Comparison of ENCODE assay signal across 29 cellular contexts in the genomic region with DNA sequence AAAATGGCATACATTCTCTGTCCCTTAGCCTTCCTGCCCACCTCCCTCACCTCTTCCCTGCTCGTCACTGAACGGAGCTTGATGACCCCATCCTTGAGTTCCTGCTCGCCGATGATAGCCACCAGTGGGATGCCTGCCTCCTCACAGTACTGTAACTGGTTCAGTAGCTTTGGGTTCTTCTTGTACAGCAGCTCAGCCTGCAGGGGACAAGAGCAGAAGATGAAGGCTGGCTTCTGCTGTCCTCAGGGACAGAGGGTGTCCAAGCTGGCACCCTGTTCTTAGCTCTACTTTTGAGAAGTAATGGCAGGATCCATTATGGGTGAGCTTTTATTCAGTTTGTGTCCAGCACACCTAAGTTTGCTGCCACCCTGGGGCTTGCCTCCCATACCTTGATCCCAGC.
"Had no signal": no experiment of that assay in that cellular context is flagged by ENCODE, and none has a peak within 500 bp of the region (broad histone marks: within the 10 kb centered on the region; RNA-seq: fewer than 3 reads in every experiment).

No MANE protein-coding gene starts in this region.

- DNase-seq: activated CD4-positive, alpha-beta T cell treated with anti-CD3 and anti-CD28 coated beads for 4 hours; activated CD4-positive, alpha-beta T cell treated with anti-CD3 and anti-CD28 coated beads, Interleukin-2, amount 50 U/mL, for 4 hours; activated CD4-positive, CD25-positive, alpha-beta regulatory T cell; activated CD8-positive, alpha-beta memory T cell treated with anti-CD3 and anti-CD28 coated beads, Interleukin-2, amount 50 U/mL, for 4 hours; activated naive CD8-positive, alpha-beta T cell treated with anti-CD3 and anti-CD28 coated beads, Interleukin-2, amount 50 U/mL, for 24 hours; activated T-cell treated with anti-CD3 and anti-CD28 coated beads, Interleukin-2, amount 50 U/mL, for 1 hour; amygdala; central memory CD4-positive, alpha-beta T cell; effector CD8-positive, alpha-beta T cell; erythroblast; gastrocnemius medialis; head of caudate nucleus; hippocampal formation; left cardiac atrium; left ventricle myocardium superior; ovary; small intestine; stimulated activated CD4-positive, alpha-beta T cell treated with anti-CD3 and anti-CD28 coated beads, Interleukin-4, amount 100 ng/mL, for 24 hours; stomach had no signal

- H3K4me3 ChIP-seq: gastrocnemius medialis, ovary, stomach, suprapubic skin, tibial nerve had no signal

- H3K27ac ChIP-seq: gastrocnemius medialis, ovary, stomach, suprapubic skin, tibial nerve had no signal

- H3K4me1 ChIP-seq: gastrocnemius medialis, tibial nerve had no signal

- FAIRE-seq: keratinocyte, small intestine had no signal

- ATAC-seq: gastrocnemius medialis; left cardiac atrium; left ventricle myocardium superior; sciatic nerve; stimulated activated memory B cell treated with anti-CD40 and anti-IgM and Interleukin-4, amounts not matched to agents 10 μg/mL and 1 μg/mL and 100 μg/mL, for 72 hours had no signal

- H3K36me3 ChIP-seq: ovary had no signal

- H3K9me3 Mint-ChIP-seq: activated naive CD4-positive, alpha-beta T cell treated with anti-CD3 and anti-CD28 coated beads, Interleukin-2, amount 50 U/mL, for 24 hours; activated naive CD8-positive, alpha-beta T cell treated with anti-CD3 and anti-CD28 coated beads, Interleukin-2, amount 50 U/mL, for 24 hours; activated T-helper 17 cell treated with anti-CD3 and anti-CD28 coated beads, Interleukin-2, amount 50 U/mL, for 72 hours; nephron; stimulated activated memory B cell treated with anti-CD40 and anti-IgM and Interleukin-4, amounts not matched to agents 10 μg/mL and 1 μg/mL and 100 μg/mL, for 72 hours had no signal

- H3K4me1 Mint-ChIP-seq: activated naive CD4-positive, alpha-beta T cell treated with anti-CD3 and anti-CD28 coated beads, Interleukin-2, amount 50 U/mL, for 24 hours; activated T-helper 17 cell treated with anti-CD3 and anti-CD28 coated beads, Interleukin-2, amount 50 U/mL, for 72 hours; nephron; stimulated activated memory B cell treated with anti-CD40 and anti-IgM and Interleukin-4, amounts not matched to agents 10 μg/mL and 1 μg/mL and 100 μg/mL, for 72 hours had no signal

- H3K9me3 ChIP-seq: gastrocnemius medialis, neutrophil, ovary, stomach, suprapubic skin, tibial nerve had no signal

- H3K27me3 Mint-ChIP-seq: activated naive CD4-positive, alpha-beta T cell treated with anti-CD3 and anti-CD28 coated beads, Interleukin-2, amount 50 U/mL, for 24 hours; activated naive CD8-positive, alpha-beta T cell treated with anti-CD3 and anti-CD28 coated beads, Interleukin-2, amount 50 U/mL, for 24 hours; activated T-helper 17 cell treated with anti-CD3 and anti-CD28 coated beads, Interleukin-2, amount 50 U/mL, for 72 hours; progenitor cell of endocrine pancreas; stimulated activated memory B cell treated with anti-CD40 and anti-IgM and Interleukin-4, amounts not matched to agents 10 μg/mL and 1 μg/mL and 100 μg/mL, for 72 hours had no signal

- H3K27ac Mint-ChIP-seq: activated naive CD4-positive, alpha-beta T cell treated with anti-CD3 and anti-CD28 coated beads, Interleukin-2, amount 50 U/mL, for 24 hours; activated naive CD8-positive, alpha-beta T cell treated with anti-CD3 and anti-CD28 coated beads, Interleukin-2, amount 50 U/mL, for 24 hours; activated T-helper 17 cell treated with anti-CD3 and anti-CD28 coated beads, Interleukin-2, amount 50 U/mL, for 72 hours; nephron; progenitor cell of endocrine pancreas; stimulated activated memory B cell treated with anti-CD40 and anti-IgM and Interleukin-4, amounts not matched to agents 10 μg/mL and 1 μg/mL and 100 μg/mL, for 72 hours had no signal

- H3K27me3 ChIP-seq: gastrocnemius medialis, neutrophil, ovary, stomach, suprapubic skin, tibial nerve had no signal

- H3K4me3 Mint-ChIP-seq: activated naive CD4-positive, alpha-beta T cell treated with anti-CD3 and anti-CD28 coated beads, Interleukin-2, amount 50 U/mL, for 24 hours; activated naive CD8-positive, alpha-beta T cell treated with anti-CD3 and anti-CD28 coated beads, Interleukin-2, amount 50 U/mL, for 24 hours; activated T-helper 17 cell treated with anti-CD3 and anti-CD28 coated beads, Interleukin-2, amount 50 U/mL, for 72 hours; nephron; stimulated activated memory B cell treated with anti-CD40 and anti-IgM and Interleukin-4, amounts not matched to agents 10 μg/mL and 1 μg/mL and 100 μg/mL, for 72 hours had no signal
